Comparison of ENCODE assay signal across 11 cellular contexts in the genomic region with DNA sequence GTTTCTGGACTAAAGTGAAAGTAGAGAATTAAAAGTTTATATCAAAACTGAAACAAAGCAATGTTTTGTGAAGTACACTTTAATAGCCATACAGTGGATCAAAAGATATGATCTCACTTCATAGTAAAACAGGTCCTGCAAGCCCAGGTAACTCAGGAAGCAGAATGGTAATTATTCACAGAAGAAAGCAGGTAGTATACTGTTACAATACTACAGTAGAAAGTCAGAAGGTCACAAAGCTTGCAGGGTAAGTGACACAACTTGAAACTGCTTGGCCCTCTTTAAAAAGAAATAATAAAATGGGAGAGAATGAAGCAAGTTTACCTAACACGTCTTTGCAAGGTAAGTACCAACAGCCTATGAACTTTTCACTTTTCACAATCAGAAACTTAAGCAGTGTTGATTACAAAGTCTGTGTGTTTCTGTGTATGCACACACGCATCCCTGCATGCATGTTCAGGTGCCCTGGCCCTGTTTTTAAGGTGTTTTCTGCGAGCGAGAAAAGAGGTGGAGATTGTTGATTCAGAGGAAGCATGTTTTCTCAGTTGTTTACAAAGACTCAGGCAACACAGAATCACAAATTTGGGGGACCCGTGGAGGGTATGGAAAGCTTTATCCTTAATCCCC. TPM values are rescaled to one million over a fixed set of nuclear protein-coding genes. Genes with fewer than 3 reads are reported as not detected.
DNase-seq lines count a peak whose midpoint lies in the region; TF ChIP-seq lines count a peak whose summit lies in the region.
"Had no signal": no experiment of that assay in that cellular context is flagged by ENCODE, and none has a peak within 500 bp of the region (broad histone marks: within the 10 kb centered on the region; RNA-seq: fewer than 3 reads in every experiment).

NAALADL2 (plus strand) TSS at position 226 of the 627 bp plus-strand sequence.

- BruUV-seq in Caco-2 (replicated peaks; lab: Mats Ljungman, UMichigan): TSS peak; percentile 66
- no TSS peak for BruUV-seq in A673 (replicated peaks; lab: Mats Ljungman, UMichigan)

- H3K27me3 ChIP-seq in Caco-2 (replicated peaks; ENCODE audit: control insufficient read depth, insufficient read depth, low read length) (no peaks in the 10 kb centered on the region), dorsolateral prefrontal cortex (no peaks in the 10 kb centered on the region), neural progenitor cell (no peaks in the 10 kb centered on the region), A673 (replicated peaks; ENCODE audit: insufficient read depth, low read depth, low read length, poor library complexity) (no peaks in the 10 kb centered on the region), spleen (replicated peaks in 1 of 7) (no peaks in the 10 kb centered on the region)

- H3K36me3 Mint-ChIP-seq in Caco-2 (ENCODE audit: insufficient read depth, unreplicated experiment) (no peaks in the 10 kb centered on the region), neural progenitor cell (no peaks in the 10 kb centered on the region)
- H3K36me3 Mint-ChIP-seq: CD14-positive monocyte had no signal

- intact Hi-C loops in Caco-2 (cut with micrococcal nuclease; ENCODE audit: unreplicated experiment) (loop anchor here (2.0 kb wide), 2 partner anchors 162 to 466 kb away; no protein-coding TSS in a partner anchor), dorsolateral prefrontal cortex (cut with DNase I) (no loop called here), A673 (cut with micrococcal nuclease; ENCODE audit: unreplicated experiment) (no loop called here), spleen (cut with DNase I; ENCODE audit: low total_unique reads) (no loop called here)

- H3K27ac ChIP-seq in dorsolateral prefrontal cortex (no peak within 1 kb of the TSS), neural progenitor cell (no peak within 1 kb of the TSS), A673 (ENCODE audit: low read depth, low read length, poor library complexity, severe bottlenecking) (no peak within 1 kb of the TSS), spleen (no peak within 1 kb of the TSS)

- peak in 1 of 2 experiments; percentile 9 for DNase-seq in Caco-2
- DNase-seq in NCI-H146 (lab: John Stamatoyannopoulos, UW): peak; percentile 58
- no peak for DNase-seq in dorsolateral prefrontal cortex
- no peak for DNase-seq in neural progenitor cell (ENCODE audit: low spot score)
- no peak for DNase-seq in GM19238 (ENCODE audit: insufficient read length, low spot score)
- no peak for DNase-seq in A673 (ENCODE audit: low spot score)
- DNase-seq in spleen: no peak
- no peak for DNase-seq in stimulated activated CD4-positive, alpha-beta T cell treated with anti-CD3 and anti-CD28 coated beads, Interleukin-4, amount 100 ng/mL, for 24 hours
- DNase-seq: stimulated activated naive CD8-positive, alpha-beta T cell treated with anti-CD3 and anti-CD28 coated beads, Interleukin-15, amount 100 ng/mL, for 72 hours; T1000 had no signal

- H3K27ac Mint-ChIP-seq in Caco-2 (ENCODE audit: unreplicated experiment) (peak within 1 kb of the TSS; percentile 45), neural progenitor cell (no peak within 1 kb of the TSS)
- H3K27ac Mint-ChIP-seq: CD14-positive monocyte; stimulated activated naive CD8-positive, alpha-beta T cell treated with anti-CD3 and anti-CD28 coated beads, Interleukin-15, amount 100 ng/mL, for 72 hours had no signal

- peaks cover 14% of the 10 kb centered on the region for H3K4me1 Mint-ChIP-seq in Caco-2 (ENCODE audit: low read depth, unreplicated experiment)
- no peaks in the 10 kb centered on the region for H3K4me1 Mint-ChIP-seq in neural progenitor cell
- H3K4me1 Mint-ChIP-seq: CD14-positive monocyte; stimulated activated naive CD8-positive, alpha-beta T cell treated with anti-CD3 and anti-CD28 coated beads, Interleukin-15, amount 100 ng/mL, for 72 hours had no signal

- CTCF ChIA-PET in Caco-2 (lab: Charles Lee): no interaction called here
- CTCF ChIA-PET in A673 (lab: Charles Lee): no interaction called here

- no peaks in the 10 kb centered on the region for H3K79me2 ChIP-seq in neural progenitor cell (ENCODE audit: low read depth)

- H3K4me3 ChIP-seq in Caco-2 (ENCODE audit: low read depth, low read length): no peak within 1 kb of the TSS
- no peak within 1 kb of the TSS for H3K4me3 ChIP-seq in dorsolateral prefrontal cortex
- H3K4me3 ChIP-seq in neural progenitor cell: no peak within 1 kb of the TSS
- H3K4me3 ChIP-seq in A673 (ENCODE audit: low read depth, low read length, poor library complexity, severe bottlenecking): no peak within 1 kb of the TSS
- H3K4me3 ChIP-seq in spleen: no peak within 1 kb of the TSS

- H3K9me3 Mint-ChIP-seq in Caco-2 (ENCODE audit: unreplicated experiment) (no peaks in the 10 kb centered on the region), neural progenitor cell (no peaks in the 10 kb centered on the region)
- H3K9me3 Mint-ChIP-seq: stimulated activated naive CD8-positive, alpha-beta T cell treated with anti-CD3 and anti-CD28 coated beads, Interleukin-15, amount 100 ng/mL, for 72 hours had no signal

- POLR2A ChIA-PET in Caco-2 (lab: Charles Lee): no interaction called here
- POLR2A ChIA-PET in A673 (lab: Charles Lee; ENCODE audit: low non-redundant PET): no interaction called here

- no peaks in the 10 kb centered on the region for H3K27me3 Mint-ChIP-seq in Caco-2 (ENCODE audit: insufficient read depth, unreplicated experiment)
- H3K27me3 Mint-ChIP-seq in neural progenitor cell (ENCODE audit: insufficient read depth, low read depth): peaks cover 2% of the 10 kb centered on the region
- H3K27me3 Mint-ChIP-seq: stimulated activated naive CD8-positive, alpha-beta T cell treated with anti-CD3 and anti-CD28 coated beads, Interleukin-15, amount 100 ng/mL, for 72 hours had no signal

- no peaks in the 10 kb centered on the region for H3F3A ChIP-seq in neural progenitor cell (ENCODE audit: low read depth)

- H3K36me3 ChIP-seq in Caco-2 (ENCODE audit: control insufficient read depth, insufficient read depth, low read length): no peaks in the 10 kb centered on the region
- no peaks in the 10 kb centered on the region for H3K36me3 ChIP-seq in neural progenitor cell
- no peaks in the 10 kb centered on the region for H3K36me3 ChIP-seq in A673 (ENCODE audit: insufficient read depth, low read length, poor library complexity, severe bottlenecking)
- H3K36me3 ChIP-seq in spleen: no peaks in the 10 kb centered on the region

- no peak for TF ChIP-seq CTCF in Caco-2 (IDR thresholded peaks at IDR 0.05; ENCODE audit: insufficient read depth in 1 of 2, low read depth in 1 of 2, low read length in 1 of 2, severe bottlenecking in 1 of 2, unreplicated experiment in 1 of 2)
- TF ChIP-seq CTCF in dorsolateral prefrontal cortex (IDR thresholded peaks at IDR 0.05 in 54 of 56, conservative IDR thresholded peaks at IDR 0.05 in 2 of 56; ENCODE audit: low read depth in 1 of 56, partially characterized antibody in 56 of 56): no peak
- no peak for TF ChIP-seq CTCF in neural progenitor cell (IDR thresholded peaks at IDR 0.05)
- TF ChIP-seq CTCF in A673 (conservative IDR thresholded peaks at IDR 0.05; ENCODE audit: low read depth, low read length): no peak
- TF ChIP-seq CTCF in spleen (IDR thresholded peaks at IDR 0.05 in 8 of 11, conservative IDR thresholded peaks at IDR 0.05 in 3 of 11): no peak

- 74 to 90% (median 83%) methylated on average over 5 of the region's 5 CpGs for WGBS in spleen, 5 donors

- H3K4me2 ChIP-seq in neural progenitor cell: no peak within 1 kb of the TSS

- H3K9ac ChIP-seq in neural progenitor cell: no peak within 1 kb of the TSS

- no peak for TF ChIP-seq POLR2A in spleen (IDR thresholded peaks at IDR 0.05)

- H3K4me3 Mint-ChIP-seq in Caco-2 (ENCODE audit: unreplicated experiment): peak within 1 kb of the TSS; percentile 37
- no peak within 1 kb of the TSS for H3K4me3 Mint-ChIP-seq in neural progenitor cell
- H3K4me3 Mint-ChIP-seq: CD14-positive monocyte; stimulated activated naive CD8-positive, alpha-beta T cell treated with anti-CD3 and anti-CD28 coated beads, Interleukin-15, amount 100 ng/mL, for 72 hours had no signal

- H2AFZ ChIP-seq in neural progenitor cell (replicated peaks): no peak within 1 kb of the TSS

- H4K20me1 ChIP-seq in neural progenitor cell (ENCODE audit: low read depth): no peaks in the 10 kb centered on the region

- H3K9me3 ChIP-seq in Caco-2: no peaks in the 10 kb centered on the region
- no peaks in the 10 kb centered on the region for H3K9me3 ChIP-seq in neural progenitor cell (ENCODE audit: low read depth)
- H3K9me3 ChIP-seq in A673 (ENCODE audit: low read depth, low read length, poor library complexity, severe bottlenecking): no peaks in the 10 kb centered on the region
- H3K9me3 ChIP-seq in spleen: peaks cover 0 to 3% (median 0%) of the 10 kb centered on the region in 8 donors

- peaks cover 41% of the 10 kb centered on the region for H3K4me1 ChIP-seq in Caco-2
- no peaks in the 10 kb centered on the region for H3K4me1 ChIP-seq in neural progenitor cell
- no peaks in the 10 kb centered on the region for H3K4me1 ChIP-seq in A673 (ENCODE audit: insufficient read depth, low read length, poor library complexity, severe bottlenecking)
- H3K4me1 ChIP-seq in spleen: no peaks in the 10 kb centered on the region

RNA-seq across cellular contexts. Expression of gene NAALADL2, which starts in this region (rescaled TPM):
- total RNA-seq in Caco-2 (2022) (4.0 and 4.4 TPM in 2 replicates), dorsolateral prefrontal cortex (10 to 100 TPM in 93 of 120 experiments, 1 to 10 TPM in 27; 5.3 to 22.4 (median 12.9) TPM), neural progenitor cell (ENCODE audit: low replicate concordance) (7.3 and 11.5 TPM in 2 replicates), A673 (2021) (0.50 and 0.64 TPM in 2 replicates), spleen (10 to 100 TPM in 3 of 7 donors, 1 to 10 TPM in 4; 3.5 to 14.4 (median 9.6) TPM)
- under 1 TPM; 0.09 to 0.38 (median 0.15) TPM for polyA plus RNA-seq in spleen
- polyA plus RNA-seq: CD14-positive monocyte had no signal
